Comparison of ENCODE assay signal across 26 cellular contexts in genomic region chr22:45852826-45853225, GRCh38.
"Had no signal": no experiment of that assay in that cellular context is flagged by ENCODE, and none has a peak within 500 bp of the region (broad histone marks: within the 10 kb centered on the region; RNA-seq: fewer than 3 reads in every experiment).

No MANE protein-coding gene starts in this region.

- FAIRE-seq: RCC 7860 had no signal

- ATAC-seq: activated CD4-positive, CD25-positive, alpha-beta regulatory T cell treated with anti-CD3 and anti-CD28 coated beads, Interleukin-2, amount 50 U/mL, for 24 hours; activated naive CD4-positive, alpha-beta T cell treated with anti-CD3 and anti-CD28 coated beads, Interleukin-2, amount 50 U/mL, for 72 hours; activated naive CD8-positive, alpha-beta T cell treated with anti-CD3 and anti-CD28 coated beads, Interleukin-2, amount 50 U/mL, for 24 hours; activated T-cell treated with anti-CD3 and anti-CD28 coated beads, Interleukin-2, amount 50 U/mL, for 4 hours; PC-3; SK-N-SH treated with all-trans-retinoic acid at 6 μM for 48 hours had no signal

- H3K4me2 ChIP-seq: KMS-11 had no signal

- H3K4me1 ChIP-seq: SJSA1 had no signal

- H3K27ac ChIP-seq: brain microvascular endothelial cell, cardiac muscle cell, KMS-11, SJSA1, VCaP had no signal

- H3K4me3 ChIP-seq: cardiac muscle cell, MG63, SJSA1 had no signal

- H3K27me3 ChIP-seq: brain microvascular endothelial cell, cardiac muscle cell, MG63, SJSA1 had no signal

- H3K9ac ChIP-seq: KMS-11 had no signal

- DNase-seq: activated CD4-positive, alpha-beta T cell treated with anti-CD3 and anti-CD28 coated beads for 4 hours; activated CD4-positive, alpha-beta T cell treated with anti-CD3 and anti-CD28 coated beads, Interleukin-2, amount 50 U/mL, for 4 hours; activated CD8-positive, alpha-beta memory T cell treated with anti-CD3 and anti-CD28 coated beads for 24 hours; activated effector memory CD4-positive, alpha-beta T cell treated with anti-CD3 and anti-CD28 coated beads, Interleukin-2, amount 50 U/mL, for 16 hours; activated naive CD4-positive, alpha-beta T cell treated with Interleukin-2 at 50 U/mL for 16 hours; activated naive CD8-positive, alpha-beta T cell treated with anti-CD3 and anti-CD28 coated beads, Interleukin-2, amount 50 U/mL, for 24 hours; activated T-cell treated with anti-CD3 and anti-CD28 coated beads, Interleukin-2, amount 50 U/mL, for 4 hours; brain microvascular endothelial cell; MG63; NCI-H1048; NCI-H146; NCI-H187 treated with DMSO at 0.1 percent for 48 hours; NCI-H2171 treated with DMSO at 0.1 percent for 48 hours; NCI-H510A treated with DMSO at 0.1 percent for 48 hours; NCI-H69; NK-92 treated with Interleukin-12 subunit alpha and Interleukin-12 subunit beta, amount 100 ng/mL, for 24 hours; PC-3; SHP77 had no signal
